In genomic region chr14:67610491-67610890, GRCh38 we compare ENCODE assay signal across 28 cellular contexts.
"Had no signal": no experiment of that assay in that cellular context is flagged by ENCODE, and none has a peak within 500 bp of the region (broad histone marks: within the 10 kb centered on the region; RNA-seq: fewer than 3 reads in every experiment).

No MANE protein-coding gene starts in this region.

- DNase-seq: activated B cell treated with CpG ODN at 0.5 μM for 24 hours; activated gamma-delta T cell treated with Interleukin-2 at 50 U/mL for 16 hours; activated naive CD4-positive, alpha-beta T cell treated with anti-CD3 and anti-CD28 coated beads, Interleukin-2, amount 50 U/mL, for 16 hours; activated T-cell treated with anti-CD3 and anti-CD28 coated beads for 4 hours; central memory CD4-positive, alpha-beta T cell; foreskin fibroblast; head of caudate nucleus; hippocampal formation; immature natural killer cell; kidney; left colon; mammary epithelial cell; naive B cell; nephron progenitor cell; stimulated activated CD4-positive, alpha-beta T cell treated with anti-CD3 and anti-CD28 coated beads, Interleukin-12 subunit alpha, Interleukin-12 subunit beta, amount 100 ng/mL, for 4 hours; stimulated activated CD4-positive, alpha-beta T cell treated with anti-CD3 and anti-CD28 coated beads, Interleukin-4, amount 100 ng/mL, for 4 hours; stimulated activated naive CD4-positive, alpha-beta T cell treated with Interleukin-2 at 50 U/mL for 16 hours; T-helper 2 cell; trophoblast cell; uterus had no signal

- H3K9me3 ChIP-seq: breast epithelium, neutrophil, thoracic aorta, uterus had no signal

- H3K4me3 ChIP-seq: breast epithelium, skin epidermis, thoracic aorta, uterus had no signal

- H3K36me3 Mint-ChIP-seq: immature natural killer cell, mesothelial cell of epicardium, naive B cell had no signal

- H3K4me3 Mint-ChIP-seq: activated B cell treated with CpG ODN at 0.5 μM for 24 hours; activated T-helper 17 cell treated with anti-CD3 and anti-CD28 coated beads, Interleukin-2, amount 50 U/mL, for 72 hours; immature natural killer cell; mesothelial cell of epicardium; naive B cell; nephron progenitor cell had no signal

- FAIRE-seq: kidney had no signal

- H3K9me3 Mint-ChIP-seq: activated B cell treated with CpG ODN at 0.5 μM for 24 hours; activated T-helper 17 cell treated with anti-CD3 and anti-CD28 coated beads, Interleukin-2, amount 50 U/mL, for 72 hours; immature natural killer cell; mesothelial cell of epicardium; naive B cell; nephron progenitor cell had no signal

- H3K27ac Mint-ChIP-seq: activated B cell treated with CpG ODN at 0.5 μM for 24 hours; activated T-helper 17 cell treated with anti-CD3 and anti-CD28 coated beads, Interleukin-2, amount 50 U/mL, for 72 hours; immature natural killer cell; mesothelial cell of epicardium; nephron progenitor cell had no signal

- H3K4me1 ChIP-seq: breast epithelium, uterus had no signal

- H3K36me3 ChIP-seq: breast epithelium, neutrophil, thoracic aorta, uterus had no signal

- ATAC-seq: activated T-helper 17 cell treated with anti-CD3 and anti-CD28 coated beads, Interleukin-2, amount 50 U/mL, for 72 hours; esophagus mucosa; left colon; sciatic nerve had no signal

- H3K4me1 Mint-ChIP-seq: activated B cell treated with CpG ODN at 0.5 μM for 24 hours; activated T-helper 17 cell treated with anti-CD3 and anti-CD28 coated beads, Interleukin-2, amount 50 U/mL, for 72 hours; immature natural killer cell; mesothelial cell of epicardium; naive B cell had no signal

- H3K27ac ChIP-seq: breast epithelium, neutrophil, skin epidermis, thoracic aorta, uterus had no signal

- H3K27me3 Mint-ChIP-seq: activated B cell treated with CpG ODN at 0.5 μM for 24 hours had no signal
